Comparison of ENCODE assay signal across 8 cellular contexts in genomic region chr3:157542711-157543485, GRCh38. TPM values are rescaled to one million over a fixed set of nuclear protein-coding genes. Genes with fewer than 3 reads are reported as not detected.
DNase-seq lines count a peak whose midpoint lies in the region; ATAC-seq, FAIRE-seq and TF ChIP-seq lines count a peak whose summit lies in the region.

No MANE protein-coding gene starts in this region.

- H3K4me1 Mint-ChIP-seq in activated T-cell treated with anti-CD3 and anti-CD28 coated beads, Interleukin-2, amount 50 U/mL, for 4 hours (ENCODE audit: low read depth), result no peaks in the 10 kb centered on the region

- peak overlapping the region; percentile 62 for H3K4me3 ChIP-seq in brain microvascular endothelial cell (ENCODE audit: low read depth, low read length)
- H3K4me3 ChIP-seq in stomach smooth muscle (ENCODE audit: low read length in 2 of 2), result peak overlapping the region; percentile 48 to 67

- H3K9ac ChIP-seq in stomach smooth muscle (ENCODE audit: low read length in 2 of 2), result no peak overlapping the region

- peaks cover 4% of the 10 kb centered on the region for H3K4me1 ChIP-seq in stomach smooth muscle (ENCODE audit: control insufficient read depth, insufficient read depth, low read length)

- H3K27ac ChIP-seq in brain microvascular endothelial cell, result no peak overlapping the region
- H3K27ac ChIP-seq in stomach smooth muscle (ENCODE audit: low read length), result no peak overlapping the region

- FAIRE-seq in HTR-8/SVneo (lab: Jason Lieb, UNC), result peak; percentile 58

- no peaks in the 10 kb centered on the region for H3K36me3 Mint-ChIP-seq in activated T-cell treated with anti-CD3 and anti-CD28 coated beads, Interleukin-2, amount 50 U/mL, for 4 hours (ENCODE audit: insufficient read depth)

- peaks cover 2 to 4% of the 10 kb centered on the region in 2 donors for H3K9me3 ChIP-seq in stomach smooth muscle (ENCODE audit: control insufficient read depth in 2 of 2, low read length in 2 of 2)

- ATAC-seq in GM21717 (IDR thresholded peaks at IDR 0.05; ENCODE audit: unreplicated experiment) (no peak), GM19463 (IDR thresholded peaks at IDR 0.05; ENCODE audit: unreplicated experiment) (no peak)
- ATAC-seq in activated T-cell treated with anti-CD3 and anti-CD28 coated beads, Interleukin-2, amount 50 U/mL, for 4 hours, result no peak

- DNase-seq in HTR-8/SVneo (ENCODE audit: insufficient read length, low spot score), result peak; percentile 46
- peak; percentile 55 for DNase-seq in brain microvascular endothelial cell
- DNase-seq in iPS-NIHi11 (ENCODE audit: low spot score), result peak; percentile 65
- DNase-seq in UCSD-AML1 (lab: John Stamatoyannopoulos, UW; ENCODE audit: unreplicated experiment), result no peak
- DNase-seq in activated T-cell treated with anti-CD3 and anti-CD28 coated beads, Interleukin-2, amount 50 U/mL, for 4 hours, result no peak

- peak; percentile 61 for TF ChIP-seq CTCF in brain microvascular endothelial cell (IDR thresholded peaks at IDR 0.05; ENCODE audit: low read depth, low read length, missing control alignments)

- in situ Hi-C loops in brain microvascular endothelial cell (cut with HindIII; ENCODE audit: low pct_ligation_motif_present, low sequenced_read_pairs), result no loop called here

- peaks cover 28% of the 10 kb centered on the region for H3K27me3 Mint-ChIP-seq in activated T-cell treated with anti-CD3 and anti-CD28 coated beads, Interleukin-2, amount 50 U/mL, for 4 hours (ENCODE audit: low read depth)

- no peak overlapping the region for H3K4me3 Mint-ChIP-seq in activated T-cell treated with anti-CD3 and anti-CD28 coated beads, Interleukin-2, amount 50 U/mL, for 4 hours

- no peaks in the 10 kb centered on the region for H3K36me3 ChIP-seq in brain microvascular endothelial cell (replicated peaks)
- H3K36me3 ChIP-seq in stomach smooth muscle (ENCODE audit: control insufficient read depth in 2 of 2, insufficient read depth in 2 of 2, low read length in 2 of 2), result no peaks in the 10 kb centered on the region

- no peaks in the 10 kb centered on the region for H3K9me3 Mint-ChIP-seq in activated T-cell treated with anti-CD3 and anti-CD28 coated beads, Interleukin-2, amount 50 U/mL, for 4 hours

- H3K27me3 ChIP-seq in brain microvascular endothelial cell (replicated peaks), result no peaks in the 10 kb centered on the region
- H3K27me3 ChIP-seq in stomach smooth muscle (ENCODE audit: control insufficient read depth in 1 of 2, insufficient read depth in 2 of 2, low read length in 2 of 2), result peaks cover 0 to 2% of the 10 kb centered on the region in 2 donors

RNA-seq across cellular contexts. Expression of gene VEPH1, which starts 39.7 kb away (rescaled TPM):
- total RNA-seq in activated T-cell treated with anti-CD3 and anti-CD28 coated beads, Interleukin-2, amount 50 U/mL, for 4 hours, result under 1 TPM in 2 of 3 donors, not detected in 1; 0.21 to 0.23 TPM

Comparison
In these comparisons a context has a peak if more than half of its experiments do, and no peak if none do; other contexts are left out.
1. DNase-seq: peak in HTR-8/SVneo (single experiment), brain microvascular endothelial cell (single experiment) and iPS-NIHi11 (single experiment); none in UCSD-AML1 (single experiment) and activated T-cell treated with anti-CD3 and anti-CD28 coated beads, Interleukin-2, amount 50 U/mL, for 4 hours (single experiment).